8 cellular contexts compared by ENCODE assay signal in the genomic region with DNA sequence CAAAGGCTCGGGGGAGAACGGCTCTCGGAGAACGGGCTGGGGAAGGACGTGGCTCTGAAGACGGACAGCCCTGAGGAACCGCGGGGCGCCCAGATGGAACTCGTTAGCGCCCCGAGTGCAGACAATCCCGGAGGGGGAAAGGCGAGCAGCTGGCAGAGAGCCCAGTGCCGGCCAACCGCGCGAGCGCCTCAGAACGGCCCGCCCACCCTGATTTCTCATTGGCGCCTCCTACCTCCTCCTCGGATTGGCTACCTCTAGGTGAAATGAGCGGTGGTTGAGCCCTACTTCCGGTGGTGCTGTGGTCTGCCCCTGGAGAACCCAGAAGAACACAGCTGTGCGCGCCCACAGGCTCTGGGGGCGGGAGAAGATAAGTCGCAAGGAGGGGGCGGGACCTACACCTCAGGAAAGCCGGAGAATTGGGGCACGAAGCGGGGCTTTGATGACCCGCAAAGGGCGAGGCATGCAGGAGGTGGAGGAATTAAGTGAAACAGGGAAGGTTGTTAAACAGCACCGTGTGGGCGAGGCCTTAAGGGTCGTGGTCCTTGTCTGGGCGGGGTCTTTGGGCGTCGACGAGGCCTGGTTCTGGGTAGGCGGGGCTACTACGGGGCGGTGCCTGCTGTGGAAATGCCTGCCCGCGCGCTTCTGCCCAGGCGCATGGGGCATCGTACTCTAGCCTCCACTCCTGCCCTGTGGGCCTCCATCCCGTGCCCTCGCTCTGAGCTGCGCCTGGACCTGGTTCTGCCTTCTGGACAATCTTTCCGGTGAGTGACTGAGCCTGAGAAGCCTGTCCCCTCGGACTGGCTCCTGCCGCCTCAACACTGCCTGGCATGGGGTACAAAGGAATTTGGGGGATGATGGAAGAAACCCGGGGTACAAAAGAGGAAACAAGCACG. TPM values are rescaled to one million over a fixed set of nuclear protein-coding genes. Genes with fewer than 3 reads are reported as not detected.
DNase-seq lines count a peak whose midpoint lies in the region; ATAC-seq and TF ChIP-seq lines count a peak whose summit lies in the region.

A gene (plus strand): TSS at position 290 of the 893 bp plus-strand sequence. CDS start 335 bp downstream, at position 625.

- peak; percentile 93 for ATAC-seq in CD8-positive, alpha-beta T cell
- ATAC-seq in GM19467 (IDR thresholded peaks at IDR 0.05; ENCODE audit: unreplicated experiment), result peak; percentile 86

- H3K4me3 ChIP-seq in CD8-positive, alpha-beta T cell (ENCODE audit: low read depth, low read length), result peak within 1 kb of the TSS; percentile 94

- TF ChIP-seq CTCF in CD8-positive, alpha-beta T cell (IDR thresholded peaks at IDR 0.05), result no peak

- POLR2A ChIA-PET in CD8-positive, alpha-beta T cell (lab: Charles Lee), result interaction anchor here (0.8 to 4.2 kb wide), 8 partner anchors 13 to 183 kb away, joined by 3 to 24 read pairs (median 5); a partner anchor contains a TSS

- H3K27me3 Mint-ChIP-seq in CD8-positive, alpha-beta T cell (ENCODE audit: low read depth), result no peaks in the 10 kb centered on the region

- no peaks in the 10 kb centered on the region for H3K9me3 Mint-ChIP-seq in CD8-positive, alpha-beta T cell

- no peaks in the 10 kb centered on the region for H3K9me3 ChIP-seq in CD8-positive, alpha-beta T cell (ENCODE audit: low read length)

- peaks cover 72% of the 10 kb centered on the region for H3K36me3 Mint-ChIP-seq in CD8-positive, alpha-beta T cell

- peak; percentile 84 to 97 (median 91) for DNase-seq in CD8-positive, alpha-beta T cell
- DNase-seq in HS-27A (ENCODE audit: low read depth), result peak; percentile 97
- DNase-seq in NK-92 (lab: John Stamatoyannopoulos, UW; ENCODE audit: unreplicated experiment), result peak; percentile 71
- peak; percentile 86 to 87 for DNase-seq in activated CD8-positive, alpha-beta memory T cell treated with anti-CD3 and anti-CD28 coated beads for 1 hour (ENCODE audit: extremely low read depth in 1 of 2, low read depth in 1 of 2)
- DNase-seq in effector CD8-positive, alpha-beta T cell (lab: John Stamatoyannopoulos, UW), result peak; percentile 92
- peak; percentile 94 to 98 for DNase-seq in lung microvascular endothelial cell (ENCODE audit: low read depth in 2 of 2)
- DNase-seq in stimulated activated CD4-positive, alpha-beta T cell treated with anti-CD3 and anti-CD28 coated beads, TNF-alpha, amount 100 ng/mL, for 48 hours (ENCODE audit: low read depth in 3 of 3), result peak; percentile 90 to 94 (median 92)

- H3K27ac ChIP-seq in CD8-positive, alpha-beta T cell (ENCODE audit: low read depth, low read length), result peak within 1 kb of the TSS; percentile 50

- H3K27ac Mint-ChIP-seq in CD8-positive, alpha-beta T cell, result peak within 1 kb of the TSS; percentile 93

- peaks cover 45% of the 10 kb centered on the region for H3K4me1 Mint-ChIP-seq in CD8-positive, alpha-beta T cell (ENCODE audit: low read depth)

- H3K36me3 ChIP-seq in CD8-positive, alpha-beta T cell (ENCODE audit: insufficient read depth, low read length), result peaks cover 18% of the 10 kb centered on the region

- no peaks in the 10 kb centered on the region for H3K27me3 ChIP-seq in CD8-positive, alpha-beta T cell (ENCODE audit: insufficient read depth, low read length)

- peak within 1 kb of the TSS; percentile 96 for H3K4me3 Mint-ChIP-seq in CD8-positive, alpha-beta T cell

- CTCF ChIA-PET in CD8-positive, alpha-beta T cell (lab: Charles Lee), result interaction anchor here (0.7 to 1.9 kb wide), 6 partner anchors 17 to 43 kb away, joined by 3 to 9 read pairs (median 4); a partner anchor contains a TSS

- peaks cover 35% of the 10 kb centered on the region for H3K4me1 ChIP-seq in CD8-positive, alpha-beta T cell (ENCODE audit: insufficient read depth, low read length)

- intact Hi-C loops in CD8-positive, alpha-beta T cell (cut with DNase I, micrococcal nuclease), result loop anchor here (1.0 to 5.0 kb wide), 10 partner anchors 19 to 571 kb away; a partner anchor contains a TSS

RNA-seq across cellular contexts. Expression of the gene that starts here (rescaled TPM):
- 1 to 10 TPM; 4.9 to 7.9 TPM for total RNA-seq in CD8-positive, alpha-beta T cell
- 13.7 and 18.8 TPM in 2 replicates for total RNA-seq in lung microvascular endothelial cell

Comparison
In these comparisons a context has a peak if more than half of its experiments do, and no peak if none do; other contexts are left out.
1. Peak in every context shown above with its lines: DNase-seq, ATAC-seq, H3K4me3 ChIP-seq and H3K27ac ChIP-seq.